ENCODE assay signal across 8 cellular contexts in genomic region chr7:27151341-27151944, GRCh38. TPM values are rescaled to one million over a fixed set of nuclear protein-coding genes. Genes with fewer than 3 reads are reported as not detected.
DNase-seq lines count a peak whose midpoint lies in the region; ATAC-seq and TF ChIP-seq lines count a peak whose summit lies in the region.

No MANE protein-coding gene starts in this region.

- H3K4me1 Mint-ChIP-seq in activated naive CD4-positive, alpha-beta T cell treated with anti-CD3 and anti-CD28 coated beads for 36 hours (ENCODE audit: low read depth): peaks cover 40% of the 10 kb centered on the region
- H3K4me1 Mint-ChIP-seq in activated T-helper 2 cell treated with anti-CD3 and anti-CD28 coated beads, Interferon-gamma antibody, Interleukin-2, Interleukin-4, amounts not matched to agents 10 μg/mL and 5 μg/mL and 100 μg/mL, durations not matched to agents 14 hours and 24 hours and 36 hours (ENCODE audit: low read depth): peaks cover 17% of the 10 kb centered on the region

- peak overlapping the region; percentile 64 for H3K4me3 Mint-ChIP-seq in activated naive CD4-positive, alpha-beta T cell treated with anti-CD3 and anti-CD28 coated beads for 36 hours
- peak overlapping the region; percentile 60 for H3K4me3 Mint-ChIP-seq in activated T-helper 2 cell treated with anti-CD3 and anti-CD28 coated beads, Interferon-gamma antibody, Interleukin-2, Interleukin-4, amounts not matched to agents 10 μg/mL and 5 μg/mL and 100 μg/mL, durations not matched to agents 14 hours and 24 hours and 36 hours (ENCODE audit: low read depth)

- peaks cover 86% of the 10 kb centered on the region for H3K27me3 Mint-ChIP-seq in activated naive CD4-positive, alpha-beta T cell treated with anti-CD3 and anti-CD28 coated beads for 36 hours (ENCODE audit: low read depth)
- H3K27me3 Mint-ChIP-seq in activated T-helper 2 cell treated with anti-CD3 and anti-CD28 coated beads, Interferon-gamma antibody, Interleukin-2, Interleukin-4, amounts not matched to agents 10 μg/mL and 5 μg/mL and 100 μg/mL, durations not matched to agents 14 hours and 24 hours and 36 hours (ENCODE audit: low read depth): peaks cover 88% of the 10 kb centered on the region

- CTCF ChIA-PET in activated naive CD4-positive, alpha-beta T cell treated with anti-CD3 and anti-CD28 coated beads for 36 hours (lab: Charles Lee): interaction anchor here (1.1 to 3.4 kb wide), 8 partner anchors 9 to 459 kb away, joined by 3 to 16 read pairs (median 7); no protein-coding TSS in a partner anchor

- H3K4me1 ChIP-seq in lower lobe of right lung: peaks cover 69% of the 10 kb centered on the region
- H3K4me1 ChIP-seq in upper lobe of right lung: peaks cover 32% of the 10 kb centered on the region

- H3K27ac ChIP-seq in lower lobe of right lung (peak overlapping the region; percentile 89), upper lobe of right lung (peak overlapping the region; percentile 88)

- H3K9me3 ChIP-seq in lower lobe of right lung: no peaks in the 10 kb centered on the region
- H3K9me3 ChIP-seq in upper lobe of right lung: no peaks in the 10 kb centered on the region

- H3K4me3 ChIP-seq in lower lobe of right lung (peak overlapping the region; percentile 60), upper lobe of right lung (peak overlapping the region; percentile 70)

- intact Hi-C loops in activated naive CD4-positive, alpha-beta T cell treated with anti-CD3 and anti-CD28 coated beads for 36 hours (cut with micrococcal nuclease): loop anchor here (1.0 to 10.0 kb wide), 6 partner anchors 17 to 1289 kb away; partner anchors contain the start of genes EVX1, HOXA11 and SNX10
- intact Hi-C loops in activated T-helper 2 cell treated with anti-CD3 and anti-CD28 coated beads, Interferon-gamma antibody, Interleukin-2, Interleukin-4, amounts not matched to agents 10 μg/mL and 5 μg/mL and 100 μg/mL, durations not matched to agents 14 hours and 24 hours and 36 hours (cut with micrococcal nuclease): loop anchor here (2.0 to 10.0 kb wide), 4 partner anchors 13 to 1803 kb away; partner anchors contain the start of genes HOXA9 and TRIL
- intact Hi-C loops in lower lobe of right lung (cut with DNase I): loop anchor here (10.0 kb wide), 1 partner anchor 777 kb away; no protein-coding TSS in a partner anchor
- intact Hi-C loops in upper lobe of right lung (cut with DNase I): no loop called here

- no peaks in the 10 kb centered on the region for H3K36me3 ChIP-seq in lower lobe of right lung
- H3K36me3 ChIP-seq in upper lobe of right lung: no peaks in the 10 kb centered on the region

- H3K27me3 ChIP-seq in lower lobe of right lung (ENCODE audit: low read depth) (peaks cover 94% of the 10 kb centered on the region), upper lobe of right lung (peaks cover 90% of the 10 kb centered on the region)

- TF ChIP-seq CTCF in lower lobe of right lung (IDR thresholded peaks at IDR 0.05) (no peak), upper lobe of right lung (IDR thresholded peaks at IDR 0.05) (no peak)

- ATAC-seq in lower lobe of right lung (no peak), upper lobe of right lung (no peak)

- no peaks in the 10 kb centered on the region for H3K36me3 Mint-ChIP-seq in activated naive CD4-positive, alpha-beta T cell treated with anti-CD3 and anti-CD28 coated beads for 36 hours (ENCODE audit: low read depth)
- peaks cover 4% of the 10 kb centered on the region for H3K36me3 Mint-ChIP-seq in activated T-helper 2 cell treated with anti-CD3 and anti-CD28 coated beads, Interferon-gamma antibody, Interleukin-2, Interleukin-4, amounts not matched to agents 10 μg/mL and 5 μg/mL and 100 μg/mL, durations not matched to agents 14 hours and 24 hours and 36 hours (ENCODE audit: low read depth)

- no peak for DNase-seq in activated naive CD4-positive, alpha-beta T cell treated with anti-CD3 and anti-CD28 coated beads for 36 hours
- no peak for DNase-seq in activated naive CD4-positive, alpha-beta T cell (lab: John Stamatoyannopoulos, UW)
- no peak for DNase-seq in activated T-helper 2 cell treated with anti-CD3 and anti-CD28 coated beads, Interferon-gamma antibody, Interleukin-2, Interleukin-4, amounts not matched to agents 10 μg/mL and 5 μg/mL and 100 μg/mL, durations not matched to agents 14 hours and 24 hours and 36 hours (ENCODE audit: low spot score)
- DNase-seq in lower lobe of right lung: peak; percentile 50
- DNase-seq in upper lobe of right lung: peak; percentile 64
- no peak for DNase-seq in GM03348 (ENCODE audit: low spot score)
- no peak for DNase-seq in pons (ENCODE audit: low spot score)
- DNase-seq in NCI-H524 (lab: John Stamatoyannopoulos, UW): no peak

- no peaks in the 10 kb centered on the region for H3K9me3 Mint-ChIP-seq in activated naive CD4-positive, alpha-beta T cell treated with anti-CD3 and anti-CD28 coated beads for 36 hours
- no peaks in the 10 kb centered on the region for H3K9me3 Mint-ChIP-seq in activated T-helper 2 cell treated with anti-CD3 and anti-CD28 coated beads, Interferon-gamma antibody, Interleukin-2, Interleukin-4, amounts not matched to agents 10 μg/mL and 5 μg/mL and 100 μg/mL, durations not matched to agents 14 hours and 24 hours and 36 hours

- no peak overlapping the region for H3K27ac Mint-ChIP-seq in activated naive CD4-positive, alpha-beta T cell treated with anti-CD3 and anti-CD28 coated beads for 36 hours
- H3K27ac Mint-ChIP-seq in activated T-helper 2 cell treated with anti-CD3 and anti-CD28 coated beads, Interferon-gamma antibody, Interleukin-2, Interleukin-4, amounts not matched to agents 10 μg/mL and 5 μg/mL and 100 μg/mL, durations not matched to agents 14 hours and 24 hours and 36 hours: no peak overlapping the region

RNA-seq across cellular contexts. Expression of gene HOXA3, which starts 0.9 kb away (rescaled TPM):
- total RNA-seq in activated naive CD4-positive, alpha-beta T cell treated with anti-CD3 and anti-CD28 coated beads for 36 hours: not detected
- total RNA-seq in activated T-helper 2 cell treated with anti-CD3 and anti-CD28 coated beads, Interferon-gamma antibody, Interleukin-2, Interleukin-4, amounts not matched to agents 10 μg/mL and 5 μg/mL and 100 μg/mL, durations not matched to agents 14 hours and 24 hours and 36 hours: not detected in 2 replicates
- total RNA-seq in lower lobe of right lung (4.6 TPM), upper lobe of right lung (8.7 TPM)

RNA-seq across cellular contexts. Expression of gene HOXA6, which starts 3.9 kb away (rescaled TPM):
- not detected for total RNA-seq in activated naive CD4-positive, alpha-beta T cell treated with anti-CD3 and anti-CD28 coated beads for 36 hours
- not detected in 2 replicates for total RNA-seq in activated T-helper 2 cell treated with anti-CD3 and anti-CD28 coated beads, Interferon-gamma antibody, Interleukin-2, Interleukin-4, amounts not matched to agents 10 μg/mL and 5 μg/mL and 100 μg/mL, durations not matched to agents 14 hours and 24 hours and 36 hours
- total RNA-seq in lower lobe of right lung: 4.6 TPM
- total RNA-seq in upper lobe of right lung: 6.5 TPM

RNA-seq across cellular contexts. Expression of gene HOXA7, which starts 5.0 kb away (rescaled TPM):
- total RNA-seq in activated naive CD4-positive, alpha-beta T cell treated with anti-CD3 and anti-CD28 coated beads for 36 hours: not detected
- total RNA-seq in activated T-helper 2 cell treated with anti-CD3 and anti-CD28 coated beads, Interferon-gamma antibody, Interleukin-2, Interleukin-4, amounts not matched to agents 10 μg/mL and 5 μg/mL and 100 μg/mL, durations not matched to agents 14 hours and 24 hours and 36 hours: not detected in 2 replicates
- total RNA-seq in lower lobe of right lung: 2.2 TPM
- total RNA-seq in upper lobe of right lung: 2.9 TPM

RNA-seq across cellular contexts. Expression of gene HOXA5, which starts 8.0 kb away (rescaled TPM):
- total RNA-seq in activated naive CD4-positive, alpha-beta T cell treated with anti-CD3 and anti-CD28 coated beads for 36 hours: not detected
- total RNA-seq in activated T-helper 2 cell treated with anti-CD3 and anti-CD28 coated beads, Interferon-gamma antibody, Interleukin-2, Interleukin-4, amounts not matched to agents 10 μg/mL and 5 μg/mL and 100 μg/mL, durations not matched to agents 14 hours and 24 hours and 36 hours: not detected in 2 replicates
- total RNA-seq in lower lobe of right lung (16.0 TPM), upper lobe of right lung (16.0 TPM)

RNA-seq across cellular contexts. Expression of gene HOXA9, which starts 13.9 kb away (rescaled TPM):
- not detected for total RNA-seq in activated naive CD4-positive, alpha-beta T cell treated with anti-CD3 and anti-CD28 coated beads for 36 hours
- not detected in 2 replicates for total RNA-seq in activated T-helper 2 cell treated with anti-CD3 and anti-CD28 coated beads, Interferon-gamma antibody, Interleukin-2, Interleukin-4, amounts not matched to agents 10 μg/mL and 5 μg/mL and 100 μg/mL, durations not matched to agents 14 hours and 24 hours and 36 hours
- 1.7 TPM for total RNA-seq in lower lobe of right lung
- total RNA-seq in upper lobe of right lung: 1.2 TPM

Comparison
In these comparisons a context has a peak if more than half of its experiments do, and no peak if none do; other contexts are left out.
1. DNase-seq: peak in lower lobe of right lung (single experiment) and upper lobe of right lung (single experiment); none in activated naive CD4-positive, alpha-beta T cell treated with anti-CD3 and anti-CD28 coated beads for 36 hours (single experiment), activated naive CD4-positive, alpha-beta T cell (0 of 4), activated T-helper 2 cell treated with anti-CD3 and anti-CD28 coated beads, Interferon-gamma antibody, Interleukin-2, Interleukin-4, amounts not matched to agents 10 μg/mL and 5 μg/mL and 100 μg/mL, durations not matched to agents 14 hours and 24 hours and 36 hours (single experiment), GM03348 (single experiment), pons (single experiment) and NCI-H524 (0 of 2).